In genomic region chr5:139462582-139463276, GRCh38 we compare ENCODE assay signal across 11 cellular contexts. TPM values are rescaled to one million over a fixed set of nuclear protein-coding genes. Genes with fewer than 3 reads are reported as not detected.
DNase-seq lines count a peak whose midpoint lies in the region; ATAC-seq, FAIRE-seq and TF ChIP-seq lines count a peak whose summit lies in the region.
"Had no signal": no experiment of that assay in that cellular context is flagged by ENCODE, and none has a peak within 500 bp of the region (broad histone marks: within the 10 kb centered on the region; RNA-seq: fewer than 3 reads in every experiment).

TSS of gene ECSCR (minus strand) at chr5:139462743. CDS start at chr5:139462670, 73 bp downstream.

- TF ChIP-seq POLR2A in spleen (IDR thresholded peaks at IDR 0.05): no peak

- H3K4me1 ChIP-seq in kidney (ENCODE audit: control insufficient read depth in 1 of 2, insufficient read depth in 1 of 2, low read depth in 1 of 2, low read length in 2 of 2) (no peaks in the 10 kb centered on the region), spleen (peaks cover 0 to 51% (median 25%) of the 10 kb centered on the region in 6 donors)
- H3K4me1 ChIP-seq: prostate gland had no signal

- H3K4me1 Mint-ChIP-seq in brain: no peaks in the 10 kb centered on the region

- WGBS in spleen, 5 donors: 68 to 81% (median 79%) methylated on average over 10 of the region's 10 CpGs

- no peaks in the 10 kb centered on the region for H3K27me3 ChIP-seq in spleen (replicated peaks in 1 of 7)

- intact Hi-C loops in kidney (cut with DNase I) (no loop called here), spleen (cut with DNase I; ENCODE audit: low total_unique reads) (no loop called here)

- H3K9me3 ChIP-seq in kidney (ENCODE audit: control insufficient read depth in 1 of 2, low read length in 2 of 2) (no peaks in the 10 kb centered on the region), spleen (no peaks in the 10 kb centered on the region)
- H3K9me3 ChIP-seq: prostate gland had no signal

- H3K27ac ChIP-seq in kidney (ENCODE audit: low read depth in 2 of 2, low read length in 2 of 2): peak within 1 kb of the TSS; percentile 43 to 59
- H3K27ac ChIP-seq in spleen: peak within 1 kb of the TSS; percentile 27 to 80 (median 58)
- H3K27ac ChIP-seq: prostate gland had no signal

- no peak for FAIRE-seq in kidney (lab: Jason Lieb, UNC)

- peak within 1 kb of the TSS; percentile 38 to 50 for H3K4me3 ChIP-seq in kidney (ENCODE audit: low read length in 2 of 2)
- H3K4me3 ChIP-seq in spleen: peak within 1 kb of the TSS; percentile 3 to 63 (median 28)
- H3K4me3 ChIP-seq: prostate gland had no signal

- no peak within 1 kb of the TSS for H3K4me3 Mint-ChIP-seq in brain
- H3K4me3 Mint-ChIP-seq: activated CD4-positive, alpha-beta memory T cell treated with anti-CD3 and anti-CD28 coated beads for 36 hours had no signal

- no peaks in the 10 kb centered on the region for H3K36me3 Mint-ChIP-seq in brain
- H3K36me3 Mint-ChIP-seq: activated CD4-positive, alpha-beta memory T cell treated with anti-CD3 and anti-CD28 coated beads for 36 hours had no signal

- H3K36me3 ChIP-seq in kidney (ENCODE audit: control insufficient read depth in 1 of 2, insufficient read depth in 2 of 2, low read length in 2 of 2) (no peaks in the 10 kb centered on the region), spleen (no peaks in the 10 kb centered on the region)
- H3K36me3 ChIP-seq: prostate gland had no signal

- peak within 1 kb of the TSS in 1 of 2 donors; percentile 12 for H3K9ac ChIP-seq in kidney (ENCODE audit: low read length in 2 of 2)

- H3K27ac Mint-ChIP-seq in brain: no peak within 1 kb of the TSS

- DNase-seq in HT1080 (ENCODE audit: low read depth) (peak; percentile 48), kidney (no peak), spleen (peak; percentile 78), pons (ENCODE audit: low spot score) (no peak), GM13977 (ENCODE audit: low spot score) (no peak)
- DNase-seq in stimulated activated CD8-positive, alpha-beta memory T cell treated with anti-CD3 and anti-CD28 coated beads, Interleukin-4, amount 100 ng/mL, for 48 hours: no peak
- DNase-seq: activated CD4-positive, alpha-beta memory T cell treated with anti-CD3 and anti-CD28 coated beads for 36 hours; cerebellar nuclear complex had no signal

- TF ChIP-seq CTCF in brain (conservative IDR thresholded peaks at IDR 0.05) (no peak), kidney (IDR thresholded peaks at IDR 0.05; ENCODE audit: borderline replicate concordance, extremely low read depth, insufficient read depth) (no peak), spleen (IDR thresholded peaks at IDR 0.05 in 8 of 11, conservative IDR thresholded peaks at IDR 0.05 in 3 of 11) (no peak), GM13977 (IDR thresholded peaks at IDR 0.05; ENCODE audit: extremely low read depth, insufficient read depth, missing control alignments) (no peak)

- peaks cover 3% of the 10 kb centered on the region for H3K27me3 Mint-ChIP-seq in brain
- H3K27me3 Mint-ChIP-seq: activated CD4-positive, alpha-beta memory T cell treated with anti-CD3 and anti-CD28 coated beads for 36 hours had no signal

- H3K9me3 Mint-ChIP-seq in brain: peaks cover 0 to 3% (median 0%) of the 10 kb centered on the region in 5 experiments
- H3K9me3 Mint-ChIP-seq: activated CD4-positive, alpha-beta memory T cell treated with anti-CD3 and anti-CD28 coated beads for 36 hours had no signal

- in situ Hi-C loops in GM13977 (cut with MboI; ENCODE audit: low pct_unique_long_range_greater_than_20kb, low sequenced_read_pairs, unreplicated experiment): no loop called here

- ATAC-seq in GM21786 (IDR thresholded peaks at IDR 0.05; ENCODE audit: unreplicated experiment): no peak

RNA-seq across cellular contexts. Expression of gene ECSCR, which starts in this region (rescaled TPM):
- total RNA-seq in HT1080 (2014; rRNA removed; shearing (Covaris generic)): 53.3 and 67.7 TPM in 2 replicates
- 54.9 and 60.3 TPM in 2 replicates for polyA plus RNA-seq in HT1080 (2015; cell fraction: cytosol; rRNA removed)
- 22.4 and 27.3 TPM in 2 replicates for polyA plus RNA-seq in HT1080 (2015; cell fraction: nucleus; rRNA removed)
- 10.6 TPM for polyA plus RNA-seq in brain (ENCODE audit: insufficient read depth, low read depth, low replicate concordance)
- total RNA-seq in kidney: 34.9 TPM
- polyA plus RNA-seq in kidney (ENCODE audit: insufficient read depth, low read depth, low replicate concordance): 31.9 TPM
- total RNA-seq in spleen: 10 to 100 TPM; 11.3 to 52.3 (median 20.8) TPM
- polyA plus RNA-seq in spleen: 10 to 100 TPM; 14.1 to 18.4 (median 17.7) TPM

Comparison
In these comparisons a context has a peak if more than half of its experiments do, and no peak if none do; other contexts are left out.
1. DNase-seq: peak in HT1080 (single experiment) and spleen (single experiment); none in kidney (single experiment), stimulated activated CD8-positive, alpha-beta memory T cell treated with anti-CD3 and anti-CD28 coated beads, Interleukin-4, amount 100 ng/mL, for 48 hours (single experiment), pons (single experiment) and GM13977 (single experiment).